In genomic region chr11:18588297-18589252, GRCh38 we compare ENCODE assay signal across 1 cellular context.
TF ChIP-seq lines count a peak whose summit lies in the region.

Gene UEVLD, minus strand, starts transcription at chr11:18588734. Its CDS starts 80 bp downstream, at chr11:18588654.

TF ChIP-seq in A549, 52 proteins besides CTCF, POLR2A, EP300 and RAD21 (continued from another document):
- TF ChIP-seq, protein P1, sequence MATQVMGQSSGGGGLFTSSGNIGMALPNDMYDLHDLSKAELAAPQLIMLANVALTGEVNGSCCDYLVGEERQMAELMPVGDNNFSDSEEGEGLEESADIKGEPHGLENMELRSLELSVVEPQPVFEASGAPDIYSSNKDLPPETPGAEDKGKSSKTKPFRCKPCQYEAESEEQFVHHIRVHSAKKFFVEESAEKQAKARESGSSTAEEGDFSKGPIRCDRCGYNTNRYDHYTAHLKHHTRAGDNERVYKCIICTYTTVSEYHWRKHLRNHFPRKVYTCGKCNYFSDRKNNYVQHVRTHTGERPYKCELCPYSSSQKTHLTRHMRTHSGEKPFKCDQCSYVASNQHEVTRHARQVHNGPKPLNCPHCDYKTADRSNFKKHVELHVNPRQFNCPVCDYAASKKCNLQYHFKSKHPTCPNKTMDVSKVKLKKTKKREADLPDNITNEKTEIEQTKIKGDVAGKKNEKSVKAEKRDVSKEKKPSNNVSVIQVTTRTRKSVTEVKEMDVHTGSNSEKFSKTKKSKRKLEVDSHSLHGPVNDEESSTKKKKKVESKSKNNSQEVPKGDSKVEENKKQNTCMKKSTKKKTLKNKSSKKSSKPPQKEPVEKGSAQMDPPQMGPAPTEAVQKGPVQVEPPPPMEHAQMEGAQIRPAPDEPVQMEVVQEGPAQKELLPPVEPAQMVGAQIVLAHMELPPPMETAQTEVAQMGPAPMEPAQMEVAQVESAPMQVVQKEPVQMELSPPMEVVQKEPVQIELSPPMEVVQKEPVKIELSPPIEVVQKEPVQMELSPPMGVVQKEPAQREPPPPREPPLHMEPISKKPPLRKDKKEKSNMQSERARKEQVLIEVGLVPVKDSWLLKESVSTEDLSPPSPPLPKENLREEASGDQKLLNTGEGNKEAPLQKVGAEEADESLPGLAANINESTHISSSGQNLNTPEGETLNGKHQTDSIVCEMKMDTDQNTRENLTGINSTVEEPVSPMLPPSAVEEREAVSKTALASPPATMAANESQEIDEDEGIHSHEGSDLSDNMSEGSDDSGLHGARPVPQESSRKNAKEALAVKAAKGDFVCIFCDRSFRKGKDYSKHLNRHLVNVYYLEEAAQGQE (IDR thresholded peaks at IDR 0.05): no peak
- TF ChIP-seq HES2 (IDR thresholded peaks at IDR 0.05): no peak
- no peak for TF ChIP-seq MAFK (IDR thresholded peaks at IDR 0.05; ENCODE audit: partially characterized antibody)
- TF ChIP-seq POLR2AphosphoS2 (conservative IDR thresholded peaks at IDR 0.05; ENCODE audit: low read length): no peak
- TF ChIP-seq KDM1A (IDR thresholded peaks at IDR 0.05; ENCODE audit: low read depth): no peak
- TF ChIP-seq RFX5 (IDR thresholded peaks at IDR 0.05): no peak
- peak; percentile 76; the same call in 1 of the 2 replicates for TF ChIP-seq PHF8 (IDR thresholded peaks at IDR 0.05; ENCODE audit: borderline replicate concordance, low read depth)
- TF ChIP-seq, protein P2, sequence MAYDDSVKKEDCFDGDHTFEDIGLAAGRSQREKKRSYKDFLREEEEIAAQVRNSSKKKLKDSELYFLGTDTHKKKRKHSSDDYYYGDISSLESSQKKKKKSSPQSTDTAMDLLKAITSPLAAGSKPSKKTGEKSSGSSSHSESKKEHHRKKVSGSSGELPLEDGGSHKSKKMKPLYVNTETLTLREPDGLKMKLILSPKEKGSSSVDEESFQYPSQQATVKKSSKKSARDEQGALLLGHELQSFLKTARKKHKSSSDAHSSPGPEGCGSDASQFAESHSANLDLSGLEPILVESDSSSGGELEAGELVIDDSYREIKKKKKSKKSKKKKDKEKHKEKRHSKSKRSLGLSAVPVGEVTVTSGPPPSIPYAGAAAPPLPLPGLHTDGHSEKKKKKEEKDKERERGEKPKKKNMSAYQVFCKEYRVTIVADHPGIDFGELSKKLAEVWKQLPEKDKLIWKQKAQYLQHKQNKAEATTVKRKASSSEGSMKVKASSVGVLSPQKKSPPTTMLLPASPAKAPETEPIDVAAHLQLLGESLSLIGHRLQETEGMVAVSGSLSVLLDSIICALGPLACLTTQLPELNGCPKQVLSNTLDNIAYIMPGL (CRISPR knock-in tag; IDR thresholded peaks at IDR 0.05; ENCODE audit: borderline replicate concordance): no peak
- TF ChIP-seq RARB (CRISPR knock-in tag; IDR thresholded peaks at IDR 0.05): no peak
- no peak for TF ChIP-seq NPAS2 (CRISPR knock-in tag; IDR thresholded peaks at IDR 0.05; ENCODE audit: borderline replicate concordance)
- no peak for TF ChIP-seq FOSL2 (IDR thresholded peaks at IDR 0.05)
- TF ChIP-seq FOSL2 (CRISPR knock-in tag; IDR thresholded peaks at IDR 0.05): no peak
- peak; percentile 47; the same call in 1 of the 2 replicates for TF ChIP-seq GATA3 (IDR thresholded peaks at IDR 0.05; ENCODE audit: borderline replicate concordance)
- TF ChIP-seq ZNF302 (CRISPR knock-in tag; IDR thresholded peaks at IDR 0.05): no peak
- no peak for TF ChIP-seq HDAC2 (IDR thresholded peaks at IDR 0.05)
- TF ChIP-seq JUN (IDR thresholded peaks at IDR 0.05): peak; percentile 63 to 82; a peak in 3 of 5 replicates
